Comparison of ENCODE assay signal across 9 cellular contexts in genomic region chr3:29285356-29286070, GRCh38. TPM values are rescaled to one million over a fixed set of nuclear protein-coding genes. Genes with fewer than 3 reads are reported as not detected.
DNase-seq lines count a peak whose midpoint lies in the region; ATAC-seq and TF ChIP-seq lines count a peak whose summit lies in the region.
"Had no signal": no experiment of that assay in that cellular context is flagged by ENCODE, and none has a peak within 500 bp of the region (broad histone marks: within the 10 kb centered on the region; RNA-seq: fewer than 3 reads in every experiment).

No MANE protein-coding gene starts in this region.

- H3K4me1 ChIP-seq in Panc1 (ENCODE audit: control insufficient read depth, insufficient read depth, low read length) (no peaks in the 10 kb centered on the region), fibroblast of lung (ENCODE audit: control insufficient read depth, extremely low read depth, insufficient read depth, low read length) (peaks cover 4% of the 10 kb centered on the region), psoas muscle (peaks cover 36% of the 10 kb centered on the region), Karpas-422 (ENCODE audit: low read length) (no peaks in the 10 kb centered on the region)

- no peaks in the 10 kb centered on the region for H3K36me3 ChIP-seq in Panc1 (ENCODE audit: control insufficient read depth, insufficient read depth, low read length)
- H3K36me3 ChIP-seq in fibroblast of lung (ENCODE audit: control insufficient read depth, insufficient read depth, low read length), result no peaks in the 10 kb centered on the region
- H3K36me3 ChIP-seq in psoas muscle (ENCODE audit: insufficient read depth in 1 of 2, low read depth in 1 of 2), result no peaks in the 10 kb centered on the region
- no peaks in the 10 kb centered on the region for H3K36me3 ChIP-seq in Karpas-422 (ENCODE audit: insufficient read depth, low read length)

- peak overlapping the region; percentile 23; the same call in 1 of the 2 replicates for H3K27ac ChIP-seq in Panc1 (ENCODE audit: low read length)
- H3K27ac ChIP-seq in fibroblast of lung (ENCODE audit: insufficient read depth, low read length), result peak overlapping the region; percentile 59
- peak overlapping the region; percentile 93 for H3K27ac ChIP-seq in psoas muscle
- H3K27ac ChIP-seq in Karpas-422 (ENCODE audit: low read length), result no peak overlapping the region

- CTCF ChIA-PET in Panc1 (lab: Charles Lee), result no interaction called here

- DNase-seq in EH (ENCODE audit: low read depth), result peak; percentile 36
- no peak for DNase-seq in Panc1 (ENCODE audit: low read depth, low spot score)
- DNase-seq in fibroblast of lung (ENCODE audit: low read depth in 2 of 2), result peak; percentile 46 to 67
- no peak for DNase-seq in psoas muscle
- DNase-seq in NCI-H2227 (lab: John Stamatoyannopoulos, UW; ENCODE audit: unreplicated experiment), result no peak
- DNase-seq in Karpas-422, result no peak
- DNase-seq: NCI-H82 had no signal

- TF ChIP-seq CTCF in Panc1 (IDR thresholded peaks at IDR 0.05) (no peak), fibroblast of lung (conservative IDR thresholded peaks at IDR 0.05 in 1 of 2, IDR thresholded peaks at IDR 0.05 in 1 of 2; ENCODE audit: low read depth in 1 of 2, low read length in 2 of 2) (no peak), psoas muscle (IDR thresholded peaks at IDR 0.05) (no peak)

- peak overlapping the region; percentile 17 for H3K9ac ChIP-seq in fibroblast of lung (ENCODE audit: insufficient read depth, low read length)
- H3K9ac ChIP-seq in Karpas-422 (ENCODE audit: low read length), result no peak overlapping the region

- POLR2A ChIA-PET in Panc1 (lab: Charles Lee), result no interaction called here

- no peaks in the 10 kb centered on the region for H3K9me3 ChIP-seq in Panc1 (ENCODE audit: control insufficient read depth, insufficient read depth, low read depth, low read length)
- H3K9me3 ChIP-seq in fibroblast of lung (ENCODE audit: control insufficient read depth, insufficient read depth, low read depth, low read length), result no peaks in the 10 kb centered on the region
- H3K9me3 ChIP-seq in psoas muscle, result no peaks in the 10 kb centered on the region
- H3K9me3 ChIP-seq in Karpas-422 (ENCODE audit: low read length), result peaks cover 8% of the 10 kb centered on the region

- H4K20me1 ChIP-seq in fibroblast of lung (ENCODE audit: control insufficient read depth, extremely low read depth, insufficient read depth, low read length) (no peaks in the 10 kb centered on the region), Karpas-422 (ENCODE audit: insufficient read depth, low read depth, low read length) (no peaks in the 10 kb centered on the region)

- intact Hi-C loops in Panc1 (cut with micrococcal nuclease; ENCODE audit: unreplicated experiment) (no loop called here), psoas muscle (cut with DNase I) (loop anchor here (5.0 to 10.0 kb wide), 2 partner anchors 37 to 479 kb away; no protein-coding TSS in a partner anchor)

- H3K4me3 ChIP-seq in Panc1 (ENCODE audit: low read depth in 2 of 2, low read length in 2 of 2) (peak overlapping the region; percentile 6 to 12; a peak in 1 of 4 replicates), fibroblast of lung (replicated peaks in 1 of 4; ENCODE audit: control extremely low read depth in 1 of 4, insufficient read depth in 1 of 4, low read depth in 3 of 4, low read length in 4 of 4) (peak overlapping the region; percentile 28 to 78 (median 52)), psoas muscle (peak overlapping the region; percentile 76), Karpas-422 (ENCODE audit: low read length) (no peak overlapping the region)

- H2AFZ ChIP-seq in fibroblast of lung (ENCODE audit: low read length) (no peak overlapping the region), Karpas-422 (ENCODE audit: low read length) (no peak overlapping the region)

- 0 out of 2 replicates have a peak, but pooled peaks cover 8% of the 10 kb centered on the region for H3K9me2 ChIP-seq in Karpas-422 (replicated peaks; ENCODE audit: insufficient read depth, low read length)

- peak overlapping the region; percentile 98 for H3K4me2 ChIP-seq in fibroblast of lung (ENCODE audit: extremely low read depth, insufficient read depth, low read length)
- no peak overlapping the region for H3K4me2 ChIP-seq in Karpas-422 (ENCODE audit: low read depth, low read length, poor library complexity, severe bottlenecking)

- ATAC-seq in Panc1 (no peak), psoas muscle (no peak), GM18909 (IDR thresholded peaks at IDR 0.05; ENCODE audit: poor library complexity, unreplicated experiment) (no peak), HG02973 (IDR thresholded peaks at IDR 0.05; ENCODE audit: unreplicated experiment) (no peak)

- in situ Hi-C loops in Panc1 (cut with HindIII; ENCODE audit: low pct_unique_long_range_greater_than_20kb, low sequenced_read_pairs), result no loop called here

- WGBS in psoas muscle, 3 donors, result 4 to 20% (median 5%) methylated on average over 5 of the region's 5 CpGs

- BruUV-seq in Panc1 (replicated peaks; lab: Mats Ljungman, UMichigan), result no TSS peak

- peaks cover 85% of the 10 kb centered on the region for H3K79me2 ChIP-seq in fibroblast of lung (ENCODE audit: control insufficient read depth, insufficient read depth, low read length)
- H3K79me2 ChIP-seq in Karpas-422 (ENCODE audit: low read length), result no peaks in the 10 kb centered on the region

- H3K27me3 ChIP-seq in Panc1 (ENCODE audit: control insufficient read depth, insufficient read depth, low read length) (no peaks in the 10 kb centered on the region), fibroblast of lung (ENCODE audit: control insufficient read depth, insufficient read depth, low read length) (no peaks in the 10 kb centered on the region), psoas muscle (ENCODE audit: insufficient read depth in 3 of 3, low read length in 2 of 3) (no peaks in the 10 kb centered on the region), Karpas-422 (ENCODE audit: low read length) (no peaks in the 10 kb centered on the region)

RNA-seq across cellular contexts. Expression of gene RBMS3, which starts 4.6 kb away (rescaled TPM):
- total RNA-seq in Panc1 (2021; ENCODE audit: unreplicated experiment) (1.1 TPM), fibroblast of lung (58.6 and 68.4 TPM in 2 replicates), psoas muscle (10 to 100 TPM; 23.5 to 34.5 (median 29.7) TPM)
- 0.57 TPM for polyA plus RNA-seq in Panc1 (2012; ENCODE audit: insufficient read length)
- polyA plus RNA-seq in fibroblast of lung (18.7 and 26.9 TPM in 2 replicates), psoas muscle (1 to 10 TPM; 3.8 to 5.3 (median 4.3) TPM)
- 10.4 and 14.7 TPM in 2 replicates for polyA plus RNA-seq in fibroblast of lung (2012)
- 99.4 and 111 TPM in 2 replicates for polyA minus RNA-seq in fibroblast of lung (ENCODE audit: low replicate concordance)
- not detected in 2 replicates for total RNA-seq in Karpas-422 (2014; rRNA removed; shearing (Covaris generic); ENCODE audit: low replicate concordance)

Comparison
In these comparisons a context has a peak if more than half of its experiments do, and no peak if none do; other contexts are left out.
1. DNase-seq: peak in EH (single experiment) and fibroblast of lung (2 of 2); none in Panc1 (single experiment), psoas muscle (0 of 2), NCI-H2227 (single experiment) and Karpas-422 (single experiment).
2. RNA of gene RBMS3, which starts 4.6 kb away (total RNA-seq): 58.6 to 68.4 TPM in fibroblast of lung and 23.5 to 34.5 TPM in psoas muscle; 1.1 TPM in Panc1 (single experiment) and not detected in Karpas-422; every median in the first group is over 10 times any median in the second.